8 cellular contexts compared by ENCODE assay signal in the genomic region with DNA sequence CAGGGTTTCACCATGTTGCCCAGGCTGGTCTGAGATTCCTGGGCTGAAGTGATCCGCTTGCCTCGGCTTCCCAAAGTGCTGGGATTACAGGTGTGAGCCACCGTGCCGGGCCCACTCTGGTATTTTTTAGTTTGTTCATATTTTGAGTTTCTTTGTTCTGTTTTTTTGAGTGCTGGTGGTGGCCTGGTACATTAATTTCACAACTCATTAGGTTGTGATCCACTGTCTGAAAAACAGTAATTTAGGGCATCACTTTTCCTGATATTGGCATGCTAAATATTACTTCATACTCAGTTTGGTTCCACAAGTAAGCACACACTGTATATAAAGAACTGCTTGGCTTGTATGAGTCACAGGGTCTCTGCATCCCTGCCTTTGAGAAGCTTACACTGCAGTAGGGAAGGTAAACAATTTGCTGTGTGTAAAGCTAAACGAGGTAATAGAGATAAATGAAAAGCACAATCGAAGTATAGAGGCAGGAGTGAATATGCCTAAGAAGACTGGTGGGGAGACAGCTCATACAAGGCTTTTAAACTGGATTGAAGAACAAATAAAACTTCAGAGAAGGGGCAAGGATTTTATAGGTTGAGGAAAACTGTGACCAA. TPM values are rescaled to one million over a fixed set of nuclear protein-coding genes. Genes with fewer than 3 reads are reported as not detected.
A peak's percentile ranks its signal among the peaks of the same experiment; 100 is the strongest.
DNase-seq lines count a peak whose midpoint lies in the region; ATAC-seq and TF ChIP-seq lines count a peak whose summit lies in the region.

No MANE protein-coding gene starts in this region.

- TF ChIP-seq CTCF in RWPE1 (conservative IDR thresholded peaks at IDR 0.05; ENCODE audit: low read depth) (no peak), fibroblast of the aortic adventitia (IDR thresholded peaks at IDR 0.05; ENCODE audit: insufficient read depth, low read length) (no peak)

- H3K27me3 Mint-ChIP-seq in activated T-helper 1 cell treated with anti-CD3 and anti-CD28 coated beads, Interleukin-12 subunit alpha, Interleukin-12 subunit beta, Interleukin-2, Interleukin-4 antibody, amounts not matched to agents 30 ng/mL and 10 ng/mL and 1 ng/mL, durations not matched to agents 14 hours and 24 hours and 36 hours (ENCODE audit: insufficient read depth): no peaks in the 10 kb centered on the region

- peaks cover 26% of the 10 kb centered on the region for H3K4me1 Mint-ChIP-seq in activated T-helper 1 cell treated with anti-CD3 and anti-CD28 coated beads, Interleukin-12 subunit alpha, Interleukin-12 subunit beta, Interleukin-2, Interleukin-4 antibody, amounts not matched to agents 30 ng/mL and 10 ng/mL and 1 ng/mL, durations not matched to agents 14 hours and 24 hours and 36 hours (ENCODE audit: low read depth)

- peak overlapping the region; percentile 39; the same call in 1 of the 2 replicates for H3K27ac ChIP-seq in RWPE1

- POLR2A ChIA-PET in RWPE1 (lab: Yijun Ruan, JAX; ENCODE audit: low non-redundant PET): no interaction called here

- CTCF ChIA-PET in RWPE1 (lab: Yijun Ruan, JAX): interaction anchor here (0.6 to 0.8 kb wide), 2 partner anchors 14 to 143 kb away, joined by 5 to 12 read pairs; no protein-coding TSS in a partner anchor

- H3K4me3 ChIP-seq in fibroblast of the aortic adventitia (ENCODE audit: low read depth, low read length): no peak overlapping the region

- ATAC-seq in HG02885 (IDR thresholded peaks at IDR 0.05; ENCODE audit: poor library complexity, unreplicated experiment) (no peak), GM18907 (IDR thresholded peaks at IDR 0.05; ENCODE audit: unreplicated experiment) (no peak)

- no peak overlapping the region for H3K4me3 Mint-ChIP-seq in activated T-helper 1 cell treated with anti-CD3 and anti-CD28 coated beads, Interleukin-12 subunit alpha, Interleukin-12 subunit beta, Interleukin-2, Interleukin-4 antibody, amounts not matched to agents 30 ng/mL and 10 ng/mL and 1 ng/mL, durations not matched to agents 14 hours and 24 hours and 36 hours

- H3K27ac Mint-ChIP-seq in activated T-helper 1 cell treated with anti-CD3 and anti-CD28 coated beads, Interleukin-12 subunit alpha, Interleukin-12 subunit beta, Interleukin-2, Interleukin-4 antibody, amounts not matched to agents 30 ng/mL and 10 ng/mL and 1 ng/mL, durations not matched to agents 14 hours and 24 hours and 36 hours: no peak overlapping the region

- H3K36me3 Mint-ChIP-seq in activated T-helper 1 cell treated with anti-CD3 and anti-CD28 coated beads, Interleukin-12 subunit alpha, Interleukin-12 subunit beta, Interleukin-2, Interleukin-4 antibody, amounts not matched to agents 30 ng/mL and 10 ng/mL and 1 ng/mL, durations not matched to agents 14 hours and 24 hours and 36 hours (ENCODE audit: low read depth): peaks cover 11% of the 10 kb centered on the region

- DNase-seq in DMS53 treated with DMSO at 0.1 percent for 48 hours (lab: John Stamatoyannopoulos, UW; ENCODE audit: unreplicated experiment): peak; percentile 20
- DNase-seq in RWPE1 (ENCODE audit: low spot score): no peak
- peak; percentile 40 for DNase-seq in fibroblast of the aortic adventitia (ENCODE audit: low read depth)
- peak; percentile 72 for DNase-seq in renal cortical epithelial cell (ENCODE audit: low read depth)
- DNase-seq in middle frontal gyrus (ENCODE audit: extremely low spot score, low spot score): no peak
- DNase-seq in activated T-helper 1 cell treated with anti-CD3 and anti-CD28 coated beads, Interleukin-12 subunit alpha, Interleukin-12 subunit beta, Interleukin-2, Interleukin-4 antibody, amounts not matched to agents 30 ng/mL and 10 ng/mL and 1 ng/mL, durations not matched to agents 14 hours and 24 hours and 36 hours (ENCODE audit: low spot score): no peak

- intact Hi-C loops in activated T-helper 1 cell treated with anti-CD3 and anti-CD28 coated beads, Interleukin-12 subunit alpha, Interleukin-12 subunit beta, Interleukin-2, Interleukin-4 antibody, amounts not matched to agents 30 ng/mL and 10 ng/mL and 1 ng/mL, durations not matched to agents 14 hours and 24 hours and 36 hours (cut with micrococcal nuclease): loop anchor here (10.0 kb wide), 1 partner anchor 375 kb away; a partner anchor contains a TSS

- H3K9me3 Mint-ChIP-seq in activated T-helper 1 cell treated with anti-CD3 and anti-CD28 coated beads, Interleukin-12 subunit alpha, Interleukin-12 subunit beta, Interleukin-2, Interleukin-4 antibody, amounts not matched to agents 30 ng/mL and 10 ng/mL and 1 ng/mL, durations not matched to agents 14 hours and 24 hours and 36 hours: no peaks in the 10 kb centered on the region

RNA-seq across cellular contexts. Expression of a gene that starts 7.7 kb away (rescaled TPM):
- 14.1 and 28.6 TPM in 2 replicates for total RNA-seq in fibroblast of the aortic adventitia (ENCODE audit: low replicate concordance)
- total RNA-seq in renal cortical epithelial cell: 20.3 and 70.1 TPM in 2 replicates
- total RNA-seq in activated T-helper 1 cell treated with anti-CD3 and anti-CD28 coated beads, Interleukin-12 subunit alpha, Interleukin-12 subunit beta, Interleukin-2, Interleukin-4 antibody, amounts not matched to agents 30 ng/mL and 10 ng/mL and 1 ng/mL, durations not matched to agents 14 hours and 24 hours and 36 hours: 31.1 and 31.9 TPM in 2 replicates

Comparison
In these comparisons a context has a peak if more than half of its experiments do, and no peak if none do; other contexts are left out.
1. DNase-seq: peak in DMS53 treated with DMSO at 0.1 percent for 48 hours (single experiment), fibroblast of the aortic adventitia (single experiment) and renal cortical epithelial cell (single experiment); none in RWPE1 (single experiment), middle frontal gyrus (single experiment) and activated T-helper 1 cell treated with anti-CD3 and anti-CD28 coated beads, Interleukin-12 subunit alpha, Interleukin-12 subunit beta, Interleukin-2, Interleukin-4 antibody, amounts not matched to agents 30 ng/mL and 10 ng/mL and 1 ng/mL, durations not matched to agents 14 hours and 24 hours and 36 hours (single experiment).